ENCODE assay signal across 22 cellular contexts in genomic region chr1:237141471-237141870, GRCh38.
DNase-seq lines count a peak whose midpoint lies in the region; ATAC-seq, FAIRE-seq and TF ChIP-seq lines count a peak whose summit lies in the region.
"Had no signal": no experiment of that assay in that cellular context is flagged by ENCODE, and none has a peak within 500 bp of the region (broad histone marks: within the 10 kb centered on the region; RNA-seq: fewer than 3 reads in every experiment).

No MANE protein-coding gene starts in this region.

- FAIRE-seq in endometrium (lab: Jason Lieb, UNC) = peak; percentile 26
- FAIRE-seq: urothelium cell line had no signal

- H3K27ac ChIP-seq in lower lobe of right lung (peak overlapping the region; percentile 56), tibial artery (peak overlapping the region; percentile 67 to 71), foreskin keratinocyte (no peak overlapping the region)
- H3K27ac ChIP-seq: brain microvascular endothelial cell, colonic mucosa, neutrophil, RWPE1 had no signal

- peak; percentile 66 for DNase-seq in G401 (ENCODE audit: low spot score)
- DNase-seq in lower lobe of right lung = no peak
- no peak for DNase-seq in tibial artery
- no peak for DNase-seq in activated CD4-positive, alpha-beta T cell treated with anti-CD3 and anti-CD28 coated beads, Interleukin-2, amount 50 U/mL, for 1 hour
- DNase-seq in GM13976 (ENCODE audit: low spot score) = no peak
- no peak for DNase-seq in foreskin keratinocyte
- DNase-seq: activated CD4-positive, alpha-beta T cell treated with anti-CD3 and anti-CD28 coated beads, Interleukin-2, amount 50 U/mL, for 4 hours; activated CD8-positive, alpha-beta memory T cell treated with anti-CD3 and anti-CD28 coated beads, Interleukin-2, amount 50 U/mL, for 4 hours; activated gamma-delta T cell; brain microvascular endothelial cell; colonic mucosa; endodermal cell; NCI-H1417; NCI-H2107; NCI-H510A had no signal

- H3K27me3 ChIP-seq in lower lobe of right lung (ENCODE audit: low read depth) (no peaks in the 10 kb centered on the region), tibial artery (no peaks in the 10 kb centered on the region), foreskin keratinocyte (no peaks in the 10 kb centered on the region)
- H3K27me3 ChIP-seq: brain microvascular endothelial cell, colonic mucosa had no signal

- no peak for ATAC-seq in lower lobe of right lung
- no peak for ATAC-seq in HG03469 (IDR thresholded peaks at IDR 0.05; ENCODE audit: unreplicated experiment)
- no peak for ATAC-seq in foreskin keratinocyte
- ATAC-seq: WTC11 had no signal

- intact Hi-C loops in lower lobe of right lung (cut with DNase I) (no loop called here), tibial artery (cut with DNase I; ENCODE audit: low total_unique reads) (no loop called here)

- H3K36me3 ChIP-seq in lower lobe of right lung (no peaks in the 10 kb centered on the region), tibial artery (no peaks in the 10 kb centered on the region)
- H3K36me3 ChIP-seq: brain microvascular endothelial cell, colonic mucosa, HAP-1, neutrophil had no signal

- in situ Hi-C loops in G401 (cut with HindIII; ENCODE audit: low sequenced_read_pairs) (no loop called here), GM13976 (cut with MboI; ENCODE audit: low sequenced_read_pairs, unreplicated experiment) (no loop called here)

- H3K9me3 ChIP-seq in lower lobe of right lung = no peaks in the 10 kb centered on the region
- no peaks in the 10 kb centered on the region for H3K9me3 ChIP-seq in tibial artery
- H3K9me3 ChIP-seq: colonic mucosa, HAP-1, neutrophil had no signal

- H3K4me1 ChIP-seq in lower lobe of right lung (peaks cover 6% of the 10 kb centered on the region), tibial artery (peaks cover 0 to 64% (median 12%) of the 10 kb centered on the region in 4 donors), foreskin keratinocyte (no peaks in the 10 kb centered on the region)
- H3K4me1 ChIP-seq: colonic mucosa, HAP-1 had no signal

- no peak overlapping the region for H3K4me3 ChIP-seq in lower lobe of right lung
- H3K4me3 ChIP-seq in tibial artery = no peak overlapping the region
- H3K4me3 ChIP-seq: colonic mucosa, HAP-1 had no signal

- TF ChIP-seq CTCF in lower lobe of right lung (IDR thresholded peaks at IDR 0.05) = no peak
- no peak for TF ChIP-seq CTCF in tibial artery (IDR thresholded peaks at IDR 0.05)
- TF ChIP-seq CTCF in GM13976 (IDR thresholded peaks at IDR 0.05; ENCODE audit: borderline replicate concordance, control extremely low read depth, extremely low read depth, insufficient read depth, missing control alignments) = no peak
- no peak for TF ChIP-seq CTCF in foreskin keratinocyte (conservative IDR thresholded peaks at IDR 0.05)
